8 cellular contexts compared by ENCODE assay signal in genomic region chr1:151534662-151535278, GRCh38. TPM values are rescaled to one million over a fixed set of nuclear protein-coding genes. Genes with fewer than 3 reads are reported as not detected.
DNase-seq lines count a peak whose midpoint lies in the region; ATAC-seq, FAIRE-seq and TF ChIP-seq lines count a peak whose summit lies in the region.

No MANE protein-coding gene starts in this region.

- peak; percentile 93 for TF ChIP-seq RAD21 in Ishikawa (IDR thresholded peaks at IDR 0.05; ENCODE audit: low read depth)

- WGBS in pancreas, 2 donors = 67 to 70% methylated on average over 12 of the region's 12 CpGs
- WGBS in upper lobe of left lung, 2 donors = 64 to 68% methylated on average over 12 of the region's 12 CpGs

- H3K27me3 ChIP-seq in foreskin keratinocyte (no peaks in the 10 kb centered on the region), pancreas (no peaks in the 10 kb centered on the region), upper lobe of left lung (no peaks in the 10 kb centered on the region)

- H3K4me3 ChIP-seq in pancreas (no peak overlapping the region), upper lobe of left lung (no peak overlapping the region)

- peak; percentile 53 for DNase-seq in DMS114 treated with DMSO at 0.1 percent for 48 hours (lab: John Stamatoyannopoulos, UW; ENCODE audit: unreplicated experiment)
- peak; percentile 74 to 87 for DNase-seq in SHP77 (lab: John Stamatoyannopoulos, UW)
- peak; percentile 66 for DNase-seq in activated T-helper 2 cell treated with anti-CD3 and anti-CD28 coated beads, Interferon-gamma antibody, Interleukin-2, Interleukin-4, amounts not matched to agents 10 μg/mL and 5 μg/mL and 100 μg/mL, durations not matched to agents 14 hours and 24 hours and 36 hours (ENCODE audit: low spot score)
- no peak for DNase-seq in foreskin keratinocyte
- peak; percentile 47 to 91 (median 76) for DNase-seq in pancreas
- DNase-seq in upper lobe of left lung = peak in 1 of 2 donors; percentile 87

- H3K36me3 ChIP-seq in pancreas (peaks cover 0 to 86% (median 26%) of the 10 kb centered on the region in 3 donors), upper lobe of left lung (peaks cover 0 to 19% (median 8%) of the 10 kb centered on the region in 4 donors)

- intact Hi-C loops in activated T-helper 2 cell treated with anti-CD3 and anti-CD28 coated beads, Interferon-gamma antibody, Interleukin-2, Interleukin-4, amounts not matched to agents 10 μg/mL and 5 μg/mL and 100 μg/mL, durations not matched to agents 14 hours and 24 hours and 36 hours (cut with micrococcal nuclease) = loop anchor here (1.0 to 2.0 kb wide), 3 partner anchors 90 to 302 kb away; no protein-coding TSS in a partner anchor
- intact Hi-C loops in pancreas (cut with DNase I) = loop anchor here in 1 of 3 donors (10.0 kb wide), 1 partner anchor 90 kb away; no protein-coding TSS in a partner anchor

- no peaks in the 10 kb centered on the region for H3K36me3 Mint-ChIP-seq in activated T-helper 2 cell treated with anti-CD3 and anti-CD28 coated beads, Interferon-gamma antibody, Interleukin-2, Interleukin-4, amounts not matched to agents 10 μg/mL and 5 μg/mL and 100 μg/mL, durations not matched to agents 14 hours and 24 hours and 36 hours (ENCODE audit: low read depth)

- TF ChIP-seq POLR2A in upper lobe of left lung (IDR thresholded peaks at IDR 0.05) = no peak

- ATAC-seq in foreskin keratinocyte (no peak), pancreas (peak; percentile 35 to 72 (median 64)), upper lobe of left lung (ENCODE audit: low FRiP score in 2 of 2) (peak; percentile 74 to 83), HG03045 (IDR thresholded peaks at IDR 0.05; ENCODE audit: unreplicated experiment) (no peak)

- no peak overlapping the region for H3K27ac ChIP-seq in foreskin keratinocyte
- no peak overlapping the region for H3K27ac ChIP-seq in pancreas
- H3K27ac ChIP-seq in upper lobe of left lung = no peak overlapping the region

- H3K9me3 ChIP-seq in pancreas (no peaks in the 10 kb centered on the region), upper lobe of left lung (no peaks in the 10 kb centered on the region)

- no peaks in the 10 kb centered on the region for H3K9me3 Mint-ChIP-seq in activated T-helper 2 cell treated with anti-CD3 and anti-CD28 coated beads, Interferon-gamma antibody, Interleukin-2, Interleukin-4, amounts not matched to agents 10 μg/mL and 5 μg/mL and 100 μg/mL, durations not matched to agents 14 hours and 24 hours and 36 hours

- peaks cover 3% of the 10 kb centered on the region for H3K4me1 Mint-ChIP-seq in activated T-helper 2 cell treated with anti-CD3 and anti-CD28 coated beads, Interferon-gamma antibody, Interleukin-2, Interleukin-4, amounts not matched to agents 10 μg/mL and 5 μg/mL and 100 μg/mL, durations not matched to agents 14 hours and 24 hours and 36 hours (ENCODE audit: low read depth)

- H3K4me1 ChIP-seq in foreskin keratinocyte (peaks cover 19% of the 10 kb centered on the region), pancreas (peaks cover 0 to 4% (median 0%) of the 10 kb centered on the region in 3 donors), upper lobe of left lung (peaks cover 6 to 9% (median 7%) of the 10 kb centered on the region in 4 donors)

- no peak for FAIRE-seq in pancreas (lab: Jason Lieb, UNC)

- TF ChIP-seq EP300 in Ishikawa (IDR thresholded peaks at IDR 0.05; ENCODE audit: borderline replicate concordance) (no peak; the same call in 1 of the 2 replicates), upper lobe of left lung (IDR thresholded peaks at IDR 0.05) (no peak)

- TF ChIP-seq CTCF in foreskin keratinocyte (conservative IDR thresholded peaks at IDR 0.05) = peak; percentile 93
- peak; percentile 76 to 86 (median 81) for TF ChIP-seq CTCF in pancreas (IDR thresholded peaks at IDR 0.05)
- TF ChIP-seq CTCF in upper lobe of left lung (IDR thresholded peaks at IDR 0.05) = peak; percentile 65 to 87 (median 74)

- H3K4me3 Mint-ChIP-seq in activated T-helper 2 cell treated with anti-CD3 and anti-CD28 coated beads, Interferon-gamma antibody, Interleukin-2, Interleukin-4, amounts not matched to agents 10 μg/mL and 5 μg/mL and 100 μg/mL, durations not matched to agents 14 hours and 24 hours and 36 hours (ENCODE audit: low read depth) = no peak overlapping the region

- H3K27me3 Mint-ChIP-seq in activated T-helper 2 cell treated with anti-CD3 and anti-CD28 coated beads, Interferon-gamma antibody, Interleukin-2, Interleukin-4, amounts not matched to agents 10 μg/mL and 5 μg/mL and 100 μg/mL, durations not matched to agents 14 hours and 24 hours and 36 hours (ENCODE audit: low read depth) = no peaks in the 10 kb centered on the region

- H3K27ac Mint-ChIP-seq in activated T-helper 2 cell treated with anti-CD3 and anti-CD28 coated beads, Interferon-gamma antibody, Interleukin-2, Interleukin-4, amounts not matched to agents 10 μg/mL and 5 μg/mL and 100 μg/mL, durations not matched to agents 14 hours and 24 hours and 36 hours = no peak overlapping the region

TF ChIP-seq in Ishikawa, 13 proteins besides CTCF, POLR2A, EP300 and RAD21:
- TF ChIP-seq NFIC (IDR thresholded peaks at IDR 0.05) (no peak), EGR1 (IDR thresholded peaks at IDR 0.05) (no peak), ZBTB7A (IDR thresholded peaks at IDR 0.05; ENCODE audit: low read depth) (no peak), TEAD4 (IDR thresholded peaks at IDR 0.05) (no peak), TCF12 (IDR thresholded peaks at IDR 0.05; ENCODE audit: low read depth) (no peak), YY1 (IDR thresholded peaks at IDR 0.05; ENCODE audit: low read depth) (0 out of 2 replicates have a peak, but pooled peaks have one; percentile 43)
- TF ChIP-seq, protein P1, sequence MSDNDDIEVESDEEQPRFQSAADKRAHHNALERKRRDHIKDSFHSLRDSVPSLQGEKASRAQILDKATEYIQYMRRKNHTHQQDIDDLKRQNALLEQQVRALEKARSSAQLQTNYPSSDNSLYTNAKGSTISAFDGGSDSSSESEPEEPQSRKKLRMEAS (IDR thresholded peaks at IDR 0.05) = no peak
- TF ChIP-seq, protein P2, sequence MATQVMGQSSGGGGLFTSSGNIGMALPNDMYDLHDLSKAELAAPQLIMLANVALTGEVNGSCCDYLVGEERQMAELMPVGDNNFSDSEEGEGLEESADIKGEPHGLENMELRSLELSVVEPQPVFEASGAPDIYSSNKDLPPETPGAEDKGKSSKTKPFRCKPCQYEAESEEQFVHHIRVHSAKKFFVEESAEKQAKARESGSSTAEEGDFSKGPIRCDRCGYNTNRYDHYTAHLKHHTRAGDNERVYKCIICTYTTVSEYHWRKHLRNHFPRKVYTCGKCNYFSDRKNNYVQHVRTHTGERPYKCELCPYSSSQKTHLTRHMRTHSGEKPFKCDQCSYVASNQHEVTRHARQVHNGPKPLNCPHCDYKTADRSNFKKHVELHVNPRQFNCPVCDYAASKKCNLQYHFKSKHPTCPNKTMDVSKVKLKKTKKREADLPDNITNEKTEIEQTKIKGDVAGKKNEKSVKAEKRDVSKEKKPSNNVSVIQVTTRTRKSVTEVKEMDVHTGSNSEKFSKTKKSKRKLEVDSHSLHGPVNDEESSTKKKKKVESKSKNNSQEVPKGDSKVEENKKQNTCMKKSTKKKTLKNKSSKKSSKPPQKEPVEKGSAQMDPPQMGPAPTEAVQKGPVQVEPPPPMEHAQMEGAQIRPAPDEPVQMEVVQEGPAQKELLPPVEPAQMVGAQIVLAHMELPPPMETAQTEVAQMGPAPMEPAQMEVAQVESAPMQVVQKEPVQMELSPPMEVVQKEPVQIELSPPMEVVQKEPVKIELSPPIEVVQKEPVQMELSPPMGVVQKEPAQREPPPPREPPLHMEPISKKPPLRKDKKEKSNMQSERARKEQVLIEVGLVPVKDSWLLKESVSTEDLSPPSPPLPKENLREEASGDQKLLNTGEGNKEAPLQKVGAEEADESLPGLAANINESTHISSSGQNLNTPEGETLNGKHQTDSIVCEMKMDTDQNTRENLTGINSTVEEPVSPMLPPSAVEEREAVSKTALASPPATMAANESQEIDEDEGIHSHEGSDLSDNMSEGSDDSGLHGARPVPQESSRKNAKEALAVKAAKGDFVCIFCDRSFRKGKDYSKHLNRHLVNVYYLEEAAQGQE (IDR thresholded peaks at IDR 0.05; ENCODE audit: low read depth) = no peak
- TF ChIP-seq, protein P3, sequence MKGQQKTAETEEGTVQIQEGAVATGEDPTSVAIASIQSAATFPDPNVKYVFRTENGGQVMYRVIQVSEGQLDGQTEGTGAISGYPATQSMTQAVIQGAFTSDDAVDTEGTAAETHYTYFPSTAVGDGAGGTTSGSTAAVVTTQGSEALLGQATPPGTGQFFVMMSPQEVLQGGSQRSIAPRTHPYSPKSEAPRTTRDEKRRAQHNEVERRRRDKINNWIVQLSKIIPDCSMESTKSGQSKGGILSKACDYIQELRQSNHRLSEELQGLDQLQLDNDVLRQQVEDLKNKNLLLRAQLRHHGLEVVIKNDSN (IDR thresholded peaks at IDR 0.05) = no peak

RNA-seq across cellular contexts. Expression of gene TUFT1, which starts 5.3 kb away (rescaled TPM):
- total RNA-seq in activated T-helper 2 cell treated with anti-CD3 and anti-CD28 coated beads, Interferon-gamma antibody, Interleukin-2, Interleukin-4, amounts not matched to agents 10 μg/mL and 5 μg/mL and 100 μg/mL, durations not matched to agents 14 hours and 24 hours and 36 hours = 2.6 TPM in 2 replicates
- total RNA-seq in foreskin keratinocyte = 38.8 and 59.9 TPM in 2 replicates
- 28.0 and 41.0 TPM in 2 replicates for polyA plus RNA-seq in foreskin keratinocyte
- total RNA-seq in pancreas = 10 to 100 TPM in 5 of 6 donors, 1 to 10 TPM in 1; 8.2 to 16.1 (median 11.6) TPM
- polyA plus RNA-seq in pancreas = 1 to 10 TPM; 7.1 to 8.5 TPM
- 10 to 100 TPM in 5 of 6 donors, 1 to 10 TPM in 1; 9.9 to 18.1 (median 12.5) TPM for total RNA-seq in upper lobe of left lung

RNA-seq across cellular contexts. Expression of gene CGN, which starts 23.6 kb away (rescaled TPM):
- total RNA-seq in activated T-helper 2 cell treated with anti-CD3 and anti-CD28 coated beads, Interferon-gamma antibody, Interleukin-2, Interleukin-4, amounts not matched to agents 10 μg/mL and 5 μg/mL and 100 μg/mL, durations not matched to agents 14 hours and 24 hours and 36 hours = 0.34 and 0.50 TPM in 2 replicates
- total RNA-seq in foreskin keratinocyte (3.6 and 4.2 TPM in 2 replicates), pancreas (10 to 100 TPM; 26.9 to 47.5 (median 35.8) TPM), upper lobe of left lung (100 to 1,000 TPM in 3 of 6 donors, 10 to 100 TPM in 3; 51.6 to 223 (median 99.2) TPM)
- polyA plus RNA-seq in foreskin keratinocyte (2.4 and 2.9 TPM in 2 replicates), pancreas (10 to 100 TPM; 40.6 to 63.2 TPM)

Comparison
In these comparisons a context has a peak if more than half of its experiments do, and no peak if none do; other contexts are left out.
1. DNase-seq: peak in DMS114 treated with DMSO at 0.1 percent for 48 hours (single experiment), SHP77 (2 of 2), activated T-helper 2 cell treated with anti-CD3 and anti-CD28 coated beads, Interferon-gamma antibody, Interleukin-2, Interleukin-4, amounts not matched to agents 10 μg/mL and 5 μg/mL and 100 μg/mL, durations not matched to agents 14 hours and 24 hours and 36 hours (single experiment) and pancreas (6 of 6); none in foreskin keratinocyte (0 of 2).
2. ATAC-seq: peak in pancreas (4 of 4) and upper lobe of left lung (2 of 2); none in foreskin keratinocyte (single experiment) and HG03045 (single experiment).
3. Peak in every context shown above with its lines, with median percentiles within 50 percentile points of each other: CTCF ChIP-seq.